14 cellular contexts compared by ENCODE assay signal in genomic region chr14:103504991-103505565, GRCh38. TPM values are rescaled to one million over a fixed set of nuclear protein-coding genes. Genes with fewer than 3 reads are reported as not detected.
DNase-seq lines count a peak whose midpoint lies in the region; ATAC-seq and TF ChIP-seq lines count a peak whose summit lies in the region.
"Had no signal": no experiment of that assay in that cellular context is flagged by ENCODE, and none has a peak within 500 bp of the region (broad histone marks: within the 10 kb centered on the region; RNA-seq: fewer than 3 reads in every experiment).

No MANE protein-coding gene starts in this region.

- peaks cover 2% of the 10 kb centered on the region; the same call in 1 of the 2 replicates for H3K4me1 Mint-ChIP-seq in WTC11

- CTCF ChIA-PET in WTC11 (lab: Charles Lee): interaction anchor here (0.9 to 6.5 kb wide), 8 partner anchors 13 to 160 kb away, joined by 3 to 42 read pairs (median 5); no protein-coding TSS in a partner anchor

- no peaks in the 10 kb centered on the region for H3K9me2 ChIP-seq in hepatocyte (replicated peaks; ENCODE audit: insufficient read depth)

- H3K4me1 ChIP-seq in foreskin keratinocyte (peaks cover 3% of the 10 kb centered on the region), suprapubic skin (peaks cover 7% of the 10 kb centered on the region), hepatocyte (ENCODE audit: insufficient read depth) (no peaks in the 10 kb centered on the region), esophagus muscularis mucosa (peaks cover 6 to 11% (median 9%) of the 10 kb centered on the region in 4 donors)
- H3K4me1 ChIP-seq: breast epithelium had no signal

- H3K79me2 ChIP-seq in hepatocyte: peaks cover 2% of the 10 kb centered on the region

- peak in 1 of 2 donors; percentile 13 for ATAC-seq in activated naive CD4-positive, alpha-beta T cell treated with anti-CD3 and anti-CD28 coated beads, Interleukin-2, amount 50 U/mL, for 72 hours
- peak; percentile 75 for ATAC-seq in WTC11
- peak; percentile 36 for ATAC-seq in foreskin keratinocyte
- ATAC-seq: upper lobe of right lung had no signal

- POLR2A ChIA-PET in WTC11 (lab: Charles Lee): no interaction called here

- H3K27me3 ChIP-seq in foreskin keratinocyte: no peaks in the 10 kb centered on the region
- H3K27me3 ChIP-seq in suprapubic skin: no peaks in the 10 kb centered on the region
- no peaks in the 10 kb centered on the region for H3K27me3 ChIP-seq in hepatocyte
- no peaks in the 10 kb centered on the region for H3K27me3 ChIP-seq in esophagus muscularis mucosa
- H3K27me3 ChIP-seq: breast epithelium, esophagus squamous epithelium, upper lobe of right lung had no signal

- no peak for TF ChIP-seq EP300 in suprapubic skin (IDR thresholded peaks at IDR 0.05)
- TF ChIP-seq EP300 in esophagus muscularis mucosa (IDR thresholded peaks at IDR 0.05): no peak

- no peak overlapping the region for H2AFZ ChIP-seq in hepatocyte

- WGBS in suprapubic skin: 84% methylated on average over 8 of the region's 8 CpGs
- 85% methylated on average over 8 of the region's 8 CpGs for WGBS in hepatocyte (ENCODE audit: low lambda C conversion rate, missing lambda C conversion rate)
- WGBS in esophagus muscularis mucosa: 85% methylated on average over 8 of the region's 8 CpGs

- no peaks in the 10 kb centered on the region for H4K20me1 ChIP-seq in hepatocyte (ENCODE audit: insufficient read depth, poor library complexity, severe bottlenecking)

- peaks cover 61% of the 10 kb centered on the region for H3K36me3 ChIP-seq in suprapubic skin
- H3K36me3 ChIP-seq in hepatocyte (replicated peaks; ENCODE audit: insufficient read depth, low read depth): peaks cover 6% of the 10 kb centered on the region
- peaks cover 26 to 91% (median 81%) of the 10 kb centered on the region in 4 donors for H3K36me3 ChIP-seq in esophagus muscularis mucosa
- H3K36me3 ChIP-seq: breast epithelium had no signal

- DNase-seq in activated naive CD4-positive, alpha-beta T cell treated with anti-CD3 and anti-CD28 coated beads, Interleukin-2, amount 50 U/mL, for 72 hours (ENCODE audit: low spot score in 2 of 2): no peak
- no peak for DNase-seq in activated naive CD4-positive, alpha-beta T cell treated with anti-CD3 and anti-CD28 coated beads, Interleukin-2, amount 50 U/mL, for 16 hours
- no peak for DNase-seq in WTC11 (ENCODE audit: low spot score)
- DNase-seq in foreskin keratinocyte: no peak
- DNase-seq in suprapubic skin (ENCODE audit: low spot score in 2 of 2): peak; percentile 30 to 64
- no peak for DNase-seq in hypothalamus (lab: John Stamatoyannopoulos, UW)
- DNase-seq in hepatocyte (ENCODE audit: low spot score): no peak
- DNase-seq in esophagus muscularis mucosa (ENCODE audit: extremely low spot score): no peak
- DNase-seq: activated T-cell treated with anti-CD3 and anti-CD28 coated beads, Interleukin-2, amount 50 U/mL, for 48 hours; esophagus squamous epithelium; NCI-H446; upper lobe of right lung had no signal

- no peak overlapping the region for H3K27ac ChIP-seq in foreskin keratinocyte
- no peak overlapping the region for H3K27ac ChIP-seq in suprapubic skin
- no peak overlapping the region for H3K27ac ChIP-seq in hepatocyte
- no peak overlapping the region for H3K27ac ChIP-seq in esophagus muscularis mucosa (replicated peaks in 1 of 4)
- H3K27ac ChIP-seq: breast epithelium, esophagus squamous epithelium, upper lobe of right lung had no signal

- no peak overlapping the region for H3K4me2 ChIP-seq in hepatocyte

- no peaks in the 10 kb centered on the region for H3K27me3 Mint-ChIP-seq in WTC11 (ENCODE audit: low read depth)

- peaks cover 0 to 5% of the 10 kb centered on the region in 2 donors for H3K36me3 Mint-ChIP-seq in activated naive CD4-positive, alpha-beta T cell treated with anti-CD3 and anti-CD28 coated beads, Interleukin-2, amount 50 U/mL, for 72 hours
- peaks cover 38% of the 10 kb centered on the region for H3K36me3 Mint-ChIP-seq in WTC11

- intact Hi-C loops in esophagus muscularis mucosa (cut with DNase I): no loop called here

- TF ChIP-seq CTCF in WTC11 (IDR thresholded peaks at IDR 0.05): no peak
- peak; percentile 19 for TF ChIP-seq CTCF in foreskin keratinocyte (conservative IDR thresholded peaks at IDR 0.05)
- TF ChIP-seq CTCF in suprapubic skin (IDR thresholded peaks at IDR 0.05): no peak
- TF ChIP-seq CTCF in hepatocyte (IDR thresholded peaks at IDR 0.05; ENCODE audit: poor library complexity): no peak
- no peak for TF ChIP-seq CTCF in esophagus muscularis mucosa (IDR thresholded peaks at IDR 0.05)

- no peak overlapping the region for H3K4me3 Mint-ChIP-seq in WTC11

- peak overlapping the region; percentile 21 to 92 for H3K27ac Mint-ChIP-seq in activated naive CD4-positive, alpha-beta T cell treated with anti-CD3 and anti-CD28 coated beads, Interleukin-2, amount 50 U/mL, for 72 hours
- H3K27ac Mint-ChIP-seq in WTC11: peak overlapping the region; percentile 72

- TF ChIP-seq POLR2A in suprapubic skin (IDR thresholded peaks at IDR 0.05) (no peak), esophagus muscularis mucosa (IDR thresholded peaks at IDR 0.05; ENCODE audit: low read depth) (no peak)

- H3K9me3 ChIP-seq in suprapubic skin: no peaks in the 10 kb centered on the region
- H3K9me3 ChIP-seq in hepatocyte (ENCODE audit: low read depth): no peaks in the 10 kb centered on the region
- no peaks in the 10 kb centered on the region for H3K9me3 ChIP-seq in esophagus muscularis mucosa
- H3K9me3 ChIP-seq: breast epithelium, esophagus squamous epithelium, upper lobe of right lung had no signal

- H3K4me3 ChIP-seq in suprapubic skin (no peak overlapping the region), hepatocyte (no peak overlapping the region), esophagus muscularis mucosa (no peak overlapping the region)
- H3K4me3 ChIP-seq: breast epithelium, esophagus squamous epithelium, skin epidermis, upper lobe of right lung had no signal

- no peaks in the 10 kb centered on the region for H3K9me3 Mint-ChIP-seq in activated naive CD4-positive, alpha-beta T cell treated with anti-CD3 and anti-CD28 coated beads, Interleukin-2, amount 50 U/mL, for 72 hours
- no peaks in the 10 kb centered on the region for H3K9me3 Mint-ChIP-seq in WTC11

TF ChIP-seq in WTC11, 78 proteins besides CTCF, POLR2A, EP300 and RAD21 (continues in another document):
- TF ChIP-seq ZNF281 (CRISPR knock-in tag; IDR thresholded peaks at IDR 0.05): no peak
- no peak for TF ChIP-seq ZNF416 (CRISPR knock-in tag; IDR thresholded peaks at IDR 0.05)
- no peak for TF ChIP-seq MAX (CRISPR knock-in tag; IDR thresholded peaks at IDR 0.05)

RNA-seq across cellular contexts. Expression of gene CKB, which starts 17.6 kb away (rescaled TPM):
- 1 to 10 TPM; 2.6 to 9.4 TPM for total RNA-seq in activated naive CD4-positive, alpha-beta T cell treated with anti-CD3 and anti-CD28 coated beads, Interleukin-2, amount 50 U/mL, for 72 hours
- total RNA-seq in WTC11 (2021) (529 to 555 TPM (median 531 TPM) in 3 replicates), foreskin keratinocyte (1.8 and 4.1 TPM in 2 replicates), suprapubic skin (100 to 1,000 TPM; 107 to 172 (median 128) TPM), hepatocyte (523 and 682 TPM in 2 replicates), esophagus muscularis mucosa (1,000 to 10,000 TPM in 3 of 4 donors, 100 to 1,000 TPM in 1; 917 to 1,843 (median 1,284) TPM)
- polyA plus RNA-seq in foreskin keratinocyte (4.4 and 7.1 TPM in 2 replicates), hepatocyte (2,788 and 2,829 TPM in 2 replicates)

RNA-seq across cellular contexts. Expression of gene TRMT61A, which starts 23.9 kb away (rescaled TPM):
- total RNA-seq in activated naive CD4-positive, alpha-beta T cell treated with anti-CD3 and anti-CD28 coated beads, Interleukin-2, amount 50 U/mL, for 72 hours: 1 to 10 TPM; 5.6 to 9.2 TPM
- total RNA-seq in WTC11 (2021) (11.8 to 15.5 TPM (median 12.3 TPM) in 3 replicates), foreskin keratinocyte (12.0 and 14.1 TPM in 2 replicates), suprapubic skin (10 to 100 TPM; 15.9 to 21.9 (median 18.5) TPM), hepatocyte (8.2 and 8.9 TPM in 2 replicates), esophagus muscularis mucosa (10 to 100 TPM; 28.7 to 50.0 (median 35.2) TPM)
- polyA plus RNA-seq in foreskin keratinocyte (13.8 and 14.9 TPM in 2 replicates), hepatocyte (13.2 and 15.0 TPM in 2 replicates)

RNA-seq across cellular contexts. Expression of gene BAG5, which starts 57.4 kb away (rescaled TPM):
- 10 to 100 TPM; 15.6 to 24.1 TPM for total RNA-seq in activated naive CD4-positive, alpha-beta T cell treated with anti-CD3 and anti-CD28 coated beads, Interleukin-2, amount 50 U/mL, for 72 hours
- total RNA-seq in WTC11 (2021): 23.9 to 29.2 TPM (median 24.8 TPM) in 3 replicates
- 25.7 and 28.0 TPM in 2 replicates for total RNA-seq in foreskin keratinocyte
- polyA plus RNA-seq in foreskin keratinocyte: 9.0 and 11.1 TPM in 2 replicates
- total RNA-seq in suprapubic skin: 10 to 100 TPM; 30.2 to 55.1 (median 39.9) TPM
- 25.8 and 27.4 TPM in 2 replicates for total RNA-seq in hepatocyte
- 11.7 and 13.9 TPM in 2 replicates for polyA plus RNA-seq in hepatocyte
- 10 to 100 TPM; 27.4 to 34.7 (median 28.3) TPM for total RNA-seq in esophagus muscularis mucosa

RNA-seq across cellular contexts. Expression of gene COA8, which starts 57.7 kb away (rescaled TPM):
- 10 to 100 TPM; 14.1 to 39.9 TPM for total RNA-seq in activated naive CD4-positive, alpha-beta T cell treated with anti-CD3 and anti-CD28 coated beads, Interleukin-2, amount 50 U/mL, for 72 hours
- total RNA-seq in WTC11 (2021) (34.7 to 36.7 TPM (median 36.4 TPM) in 3 replicates), foreskin keratinocyte (46.2 and 46.5 TPM in 2 replicates), suprapubic skin (10 to 100 TPM; 17.1 to 30.3 (median 21.9) TPM), hepatocyte (58.7 and 59.1 TPM in 2 replicates), esophagus muscularis mucosa (10 to 100 TPM; 26.8 to 46.1 (median 37.6) TPM)
- polyA plus RNA-seq in foreskin keratinocyte (76.4 and 88.0 TPM in 2 replicates), hepatocyte (68.2 and 71.5 TPM in 2 replicates)

Comparison
In these comparisons a context has a peak if more than half of its experiments do, and no peak if none do; other contexts are left out.
1. DNase-seq: peak in suprapubic skin (2 of 2); none in activated naive CD4-positive, alpha-beta T cell treated with anti-CD3 and anti-CD28 coated beads, Interleukin-2, amount 50 U/mL, for 72 hours (0 of 2), activated naive CD4-positive, alpha-beta T cell treated with anti-CD3 and anti-CD28 coated beads, Interleukin-2, amount 50 U/mL, for 16 hours (single experiment), WTC11 (single experiment), foreskin keratinocyte (0 of 2), hypothalamus (0 of 51), hepatocyte (single experiment) and esophagus muscularis mucosa (single experiment).
2. RNA of gene CKB, which starts 17.6 kb away (total RNA-seq): 917 to 1,843 TPM in esophagus muscularis mucosa, 523 to 682 TPM in hepatocyte, 529 to 555 TPM in WTC11 and 107 to 172 TPM in suprapubic skin; 2.6 to 9.4 TPM in activated naive CD4-positive, alpha-beta T cell treated with anti-CD3 and anti-CD28 coated beads, Interleukin-2, amount 50 U/mL, for 72 hours and 1.8 to 4.1 TPM in foreskin keratinocyte; every median in the first group is over 10 times any median in the second.